8 cellular contexts compared by ENCODE assay signal in genomic region chr18:74498712-74499629, GRCh38. TPM values are rescaled to one million over a fixed set of nuclear protein-coding genes. Genes with fewer than 3 reads are reported as not detected.
A peak's percentile ranks its signal among the peaks of the same experiment; 100 is the strongest.
DNase-seq lines count a peak whose midpoint lies in the region; ATAC-seq lines count a peak whose summit lies in the region.

No MANE protein-coding gene starts in this region.

- ATAC-seq in GM18868 (IDR thresholded peaks at IDR 0.05; ENCODE audit: unreplicated experiment): peak; percentile 45
- ATAC-seq in HG03064 (IDR thresholded peaks at IDR 0.05; ENCODE audit: low read depth, unreplicated experiment): peak; percentile 25

- DNase-seq in RPMI7951 (ENCODE audit: low read depth): peak; percentile 72
- DNase-seq in activated naive CD4-positive, alpha-beta T cell treated with Interleukin-2 at 50 U/mL for 16 hours: peak; percentile 84
- peak in 26 of 51 donors; percentile 12 to 66 (median 33) for DNase-seq in hypothalamus (lab: John Stamatoyannopoulos, UW)
- DNase-seq in stimulated activated CD4-positive, alpha-beta T cell treated with anti-CD3 and anti-CD28 coated beads, Interleukin-1b, Interleukin-23, amount 100 ng/mL, for 48 hours: peak; percentile 86
- DNase-seq in COLO668 (lab: John Stamatoyannopoulos, UW; ENCODE audit: unreplicated experiment): no peak
- no peak for DNase-seq in NCI-H524 (lab: John Stamatoyannopoulos, UW)

RNA-seq across cellular contexts. Expression of gene CNDP2, which starts 2.8 kb away (rescaled TPM):
- total RNA-seq in RPMI7951 (2014; rRNA removed; shearing (Covaris generic)): 24.7 and 34.7 TPM in 2 replicates

RNA-seq across cellular contexts. Expression of gene CNDP1, which starts 35.3 kb away (rescaled TPM):
- total RNA-seq in RPMI7951 (2014; rRNA removed; shearing (Covaris generic)): not detected in 2 replicates

RNA-seq across cellular contexts. Expression of gene DIPK1C, which starts 41.9 kb away (rescaled TPM):
- total RNA-seq in RPMI7951 (2014; rRNA removed; shearing (Covaris generic)): not detected in 2 replicates

Comparison
In these comparisons a context has a peak if more than half of its experiments do, and no peak if none do; other contexts are left out.
1. DNase-seq: peak in RPMI7951 (single experiment), activated naive CD4-positive, alpha-beta T cell treated with Interleukin-2 at 50 U/mL for 16 hours (single experiment), hypothalamus (26 of 51) and stimulated activated CD4-positive, alpha-beta T cell treated with anti-CD3 and anti-CD28 coated beads, Interleukin-1b, Interleukin-23, amount 100 ng/mL, for 48 hours (single experiment); none in COLO668 (single experiment) and NCI-H524 (0 of 2).